23 cellular contexts compared by ENCODE assay signal in the genomic region with DNA sequence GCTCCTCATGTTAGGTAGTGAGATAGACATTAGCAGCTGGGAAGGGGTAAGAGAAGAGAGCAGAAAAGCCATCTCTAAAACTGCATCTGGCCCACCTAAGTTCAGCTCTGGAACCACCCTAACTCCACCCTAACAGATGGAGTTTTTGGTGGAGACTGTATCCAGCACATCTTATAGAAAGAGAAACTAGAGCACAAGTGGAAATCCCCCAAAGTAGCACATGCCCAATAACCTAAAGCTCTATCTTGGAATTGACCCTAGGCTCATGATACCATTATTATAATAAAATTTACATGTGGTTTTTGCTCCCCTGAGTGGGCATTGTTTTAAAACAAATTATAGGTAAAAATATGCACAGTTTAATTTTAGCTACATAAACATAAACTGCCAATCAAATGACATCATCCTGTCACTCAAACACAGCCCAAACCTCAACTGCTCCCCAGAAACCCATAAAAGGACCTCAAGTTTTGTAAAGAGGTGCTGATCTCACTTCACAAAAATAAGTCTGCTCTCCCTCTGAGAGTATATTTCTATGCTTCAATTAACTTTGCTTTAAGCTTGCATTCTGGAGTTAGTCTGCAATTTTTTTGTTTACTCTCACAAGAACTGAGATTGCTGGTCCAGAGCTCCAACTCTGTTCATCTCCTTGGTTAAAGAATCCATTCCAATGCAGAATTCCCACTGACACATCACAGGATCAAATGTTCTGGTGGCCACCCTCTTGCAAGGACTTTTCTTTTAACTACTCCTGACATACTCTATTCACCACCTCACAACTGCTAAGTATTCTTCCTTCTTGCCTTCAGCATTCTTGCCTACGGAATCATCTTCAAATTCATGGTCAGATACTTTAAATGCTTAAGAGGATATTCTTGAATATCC.
A peak's percentile ranks its signal among the peaks of the same experiment; 100 is the strongest.
DNase-seq lines count a peak whose midpoint lies in the region; ATAC-seq and TF ChIP-seq lines count a peak whose summit lies in the region.
"Had no signal": no experiment of that assay in that cellular context is flagged by ENCODE, and none has a peak within 500 bp of the region (broad histone marks: within the 10 kb centered on the region; RNA-seq: fewer than 3 reads in every experiment).

No MANE protein-coding gene starts in this region.

- ATAC-seq in GM19351 (IDR thresholded peaks at IDR 0.05; ENCODE audit: unreplicated experiment) (peak; percentile 81), HG03097 (IDR thresholded peaks at IDR 0.05; ENCODE audit: low FRiP score, unreplicated experiment) (peak; percentile 73), GM21528 (IDR thresholded peaks at IDR 0.05; ENCODE audit: low FRiP score, unreplicated experiment) (no peak)
- ATAC-seq: activated T-cell treated with anti-CD3 and anti-CD28 coated beads, Interleukin-2, amount 50 U/mL, for 72 hours; CD8-positive, alpha-beta T cell; lower lobe of right lung had no signal

- H3K36me3 ChIP-seq in BLaER1, result no peaks in the 10 kb centered on the region
- H3K36me3 ChIP-seq: lower lobe of right lung, SJSA1, spleen, transverse colon had no signal

- DNase-seq in astrocyte of the spinal cord (ENCODE audit: low read depth, low spot score) (peak; percentile 15), NCI-H2107 (lab: John Stamatoyannopoulos, UW) (no peak), ureter (ENCODE audit: low spot score) (no peak), DMS 273 (lab: John Stamatoyannopoulos, UW; ENCODE audit: unreplicated experiment) (no peak)
- DNase-seq: ACHN; activated CD4-positive, alpha-beta T cell treated with anti-CD3 and anti-CD28 coated beads, Interleukin-2, amount 50 U/mL, for 48 hours; activated T-cell treated with anti-CD3 and anti-CD28 coated beads, Interleukin-2, amount 50 U/mL, for 72 hours; CD8-positive, alpha-beta T cell; central memory CD4-positive, alpha-beta T cell; effector memory CD4-positive, alpha-beta T cell; lower lobe of right lung; naive B cell; NCI-H1694 treated with DMSO at 0.1 percent for 48 hours; NCI-H510A; posterior cingulate gyrus; spleen; stimulated activated naive B cell treated with anti-CD40 and anti-IgM and Interleukin-4, amounts not matched to agents 10 μg/mL and 1 μg/mL and 100 μg/mL, for 72 hours; transverse colon had no signal

- no peaks in the 10 kb centered on the region for H3K9me3 ChIP-seq in BLaER1
- H3K9me3 ChIP-seq: lower lobe of right lung, SJSA1, spleen, transverse colon had no signal

- H3K4me2 ChIP-seq in BLaER1, result peak overlapping the region; percentile 27; the same call in 1 of the 2 replicates

- no peaks in the 10 kb centered on the region for H3K27me3 ChIP-seq in BLaER1
- H3K27me3 ChIP-seq: SJSA1, spleen, transverse colon had no signal

- H3K4me3 ChIP-seq in BLaER1, result no peak overlapping the region
- H3K4me3 ChIP-seq in astrocyte of the spinal cord (ENCODE audit: low read depth, low read length), result no peak overlapping the region
- H3K4me3 ChIP-seq: lower lobe of right lung, SJSA1, spleen, transverse colon had no signal

- TF ChIP-seq CTCF in astrocyte of the spinal cord (IDR thresholded peaks at IDR 0.05; ENCODE audit: low read depth, low read length), result no peak

- H3K9ac ChIP-seq in BLaER1, result no peak overlapping the region

- no peaks in the 10 kb centered on the region for H4K20me1 ChIP-seq in BLaER1

- H3K4me1 ChIP-seq in BLaER1, result peaks cover 17% of the 10 kb centered on the region
- H3K4me1 ChIP-seq: lower lobe of right lung, SJSA1, spleen, transverse colon had no signal

- H3K27ac ChIP-seq in BLaER1, result no peak overlapping the region
- H3K27ac ChIP-seq: lower lobe of right lung, SJSA1, spleen, transverse colon had no signal

- in situ Hi-C loops in astrocyte of the spinal cord (cut with HindIII; ENCODE audit: low sequenced_read_pairs), result no loop called here
